ENCODE assay signal across 13 cellular contexts in genomic region chr3:13217736-13218540, GRCh38.
DNase-seq lines count a peak whose midpoint lies in the region; ATAC-seq and TF ChIP-seq lines count a peak whose summit lies in the region.
"Had no signal": no experiment of that assay in that cellular context is flagged by ENCODE, and none has a peak within 500 bp of the region (broad histone marks: within the 10 kb centered on the region; RNA-seq: fewer than 3 reads in every experiment).

No MANE protein-coding gene starts in this region.

- no peak for ATAC-seq in GM18519 (IDR thresholded peaks at IDR 0.05; ENCODE audit: low FRiP score, unreplicated experiment)
- ATAC-seq: body of pancreas, sciatic nerve had no signal

- H3K27me3 ChIP-seq in mammary epithelial cell (ENCODE audit: insufficient read depth, low read length) (no peaks in the 10 kb centered on the region), osteoblast (ENCODE audit: insufficient read depth, low read length) (peaks cover 3% of the 10 kb centered on the region)
- H3K27me3 ChIP-seq: body of pancreas had no signal

- H3K9me3 ChIP-seq in mammary epithelial cell (replicated peaks; ENCODE audit: insufficient read depth, low read length) (no peaks in the 10 kb centered on the region), osteoblast (ENCODE audit: low read depth, low read length) (no peaks in the 10 kb centered on the region)
- H3K9me3 ChIP-seq: body of pancreas had no signal

- TF ChIP-seq CTCF in mammary epithelial cell (conservative IDR thresholded peaks at IDR 0.05 in 1 of 2, IDR thresholded peaks at IDR 0.05 in 1 of 2; ENCODE audit: extremely low read depth in 1 of 2, insufficient read depth in 1 of 2, low read depth in 1 of 2, low read length in 2 of 2) (no peak), osteoblast (IDR thresholded peaks at IDR 0.05; ENCODE audit: extremely low read depth, low read depth, low read length) (no peak)

- CTCF ChIA-PET in mammary epithelial cell (lab: Charles Lee; ENCODE audit: low non-redundant PET) = interaction anchor here (0.6 kb wide), 1 partner anchor 377 kb away, joined by 4 read pairs; the partner anchor contains the start of gene RPL32

- no peak overlapping the region for H3K4me2 ChIP-seq in mammary epithelial cell (ENCODE audit: insufficient read depth, low read depth, low read length)
- no peak overlapping the region for H3K4me2 ChIP-seq in osteoblast (ENCODE audit: insufficient read depth, low read length)

- no peak overlapping the region for H3K9ac ChIP-seq in mammary epithelial cell (ENCODE audit: insufficient read depth, low read length)

- intact Hi-C loops in mammary epithelial cell (cut with micrococcal nuclease) = loop anchor here (1.0 kb wide), 1 partner anchor 27 kb away; no protein-coding TSS in a partner anchor

- dilution Hi-C loops in mammary epithelial cell (cut with HindIII; ENCODE audit: low sequenced_read_pairs) = no loop called here

- H3K4me3 ChIP-seq in mammary epithelial cell (replicated peaks in 1 of 3; ENCODE audit: insufficient read depth in 1 of 3, low read depth in 2 of 3, low read length in 3 of 3) = no peak overlapping the region
- H3K4me3 ChIP-seq in osteoblast (ENCODE audit: insufficient read depth, low read length) = no peak overlapping the region
- H3K4me3 ChIP-seq: body of pancreas had no signal

- H3K4me1 ChIP-seq in mammary epithelial cell (ENCODE audit: insufficient read depth, low read length) = peaks cover 24% of the 10 kb centered on the region
- no peaks in the 10 kb centered on the region for H3K4me1 ChIP-seq in osteoblast (ENCODE audit: insufficient read depth, low read length)

- H3K27ac ChIP-seq in mammary epithelial cell (ENCODE audit: insufficient read depth, low read depth, low read length) (no peak overlapping the region), osteoblast (ENCODE audit: low read depth, low read length) (no peak overlapping the region)

- no peak overlapping the region for H2AFZ ChIP-seq in mammary epithelial cell (ENCODE audit: low read depth, low read length)
- H2AFZ ChIP-seq in osteoblast (ENCODE audit: low read length) = no peak overlapping the region

- DNase-seq in activated CD4-positive, alpha-beta T cell treated with anti-CD3 and anti-CD28 coated beads for 48 hours = peak; percentile 11
- DNase-seq in activated CD4-positive, alpha-beta T cell treated with anti-CD3 and anti-CD28 coated beads for 4 hours = no peak
- DNase-seq in M059J (ENCODE audit: low read depth) (peak; percentile 80), mammary epithelial cell (peak; percentile 87), osteoblast (ENCODE audit: insufficient read length, low spot score, missing footprints) (peak; percentile 83), NCI-H446 (lab: John Stamatoyannopoulos, UW) (no peak), ureter (ENCODE audit: low spot score) (no peak)
- DNase-seq: activated T-cell treated with anti-CD3 and anti-CD28 coated beads, Interleukin-2, amount 50 U/mL, for 24 hours; body of pancreas; NCI-H2081; RPMI8226 had no signal

- H3K79me2 ChIP-seq in mammary epithelial cell (ENCODE audit: insufficient read depth, low read length) (no peaks in the 10 kb centered on the region), osteoblast (ENCODE audit: insufficient read depth, low read length) (no peaks in the 10 kb centered on the region)

- WGBS in mammary epithelial cell (ENCODE audit: low coverage, missing lambda C conversion rate) = 26% methylated on average over 7 of the region's 9 CpGs

- H3K36me3 ChIP-seq in mammary epithelial cell (ENCODE audit: insufficient read depth, low read length) (no peaks in the 10 kb centered on the region), osteoblast (ENCODE audit: insufficient read depth, low read length) (no peaks in the 10 kb centered on the region)

- H4K20me1 ChIP-seq in mammary epithelial cell (ENCODE audit: insufficient read depth, low read length) = no peaks in the 10 kb centered on the region
- H4K20me1 ChIP-seq in osteoblast (ENCODE audit: insufficient read depth, low read length) = no peaks in the 10 kb centered on the region

- no TSS peak for BruUV-seq in mammary epithelial cell (replicated peaks; lab: Mats Ljungman, UMichigan)

- in situ Hi-C loops in mammary epithelial cell (cut with MboI; ENCODE audit: low sequenced_read_pairs in 2 of 2) = no loop called here

Comparison
In these comparisons a context has a peak if more than half of its experiments do, and no peak if none do; other contexts are left out.
1. DNase-seq: peak in activated CD4-positive, alpha-beta T cell treated with anti-CD3 and anti-CD28 coated beads for 48 hours (single experiment), M059J (single experiment), mammary epithelial cell (single experiment) and osteoblast (single experiment); none in activated CD4-positive, alpha-beta T cell treated with anti-CD3 and anti-CD28 coated beads for 4 hours (0 of 2), NCI-H446 (0 of 2) and ureter (single experiment).